ENCODE assay signal across 20 cellular contexts in the genomic region with DNA sequence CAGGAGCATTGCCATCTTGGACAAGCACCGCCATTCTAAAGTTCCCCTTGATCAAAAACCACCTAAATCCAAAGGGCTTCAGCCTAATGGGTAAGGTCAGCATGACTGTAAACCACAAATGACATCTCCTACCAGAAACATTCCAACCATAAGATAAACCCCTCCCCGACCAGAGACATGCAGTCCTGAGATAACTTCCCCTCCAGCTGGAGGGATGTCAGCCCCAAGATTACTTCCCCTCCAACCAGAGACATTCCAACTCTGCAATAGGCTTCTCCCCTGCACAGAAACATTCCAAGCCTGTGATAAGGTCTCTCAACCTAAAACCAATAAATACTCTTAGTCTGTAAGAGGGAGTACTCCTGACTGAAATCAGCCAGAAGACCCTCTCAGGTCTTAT.
"Had no signal": no experiment of that assay in that cellular context is flagged by ENCODE, and none has a peak within 500 bp of the region (broad histone marks: within the 10 kb centered on the region; RNA-seq: fewer than 3 reads in every experiment).

No MANE protein-coding gene starts in this region.

- ATAC-seq: activated CD8-positive, alpha-beta memory T cell treated with anti-CD3 and anti-CD28 coated beads, Interleukin-2, amount 10 ng/mL, durations not matched to agents 7 days and 5 days; activated naive CD8-positive, alpha-beta T cell treated with anti-CD3 and anti-CD28 coated beads, Interleukin-2, amount 50 U/mL, for 24 hours; heart left ventricle; mucosa of descending colon; natural killer cell had no signal

- DNase-seq: activated CD4-positive, alpha-beta memory T cell treated with anti-CD3 and anti-CD28 coated beads for 36 hours; activated CD8-positive, alpha-beta memory T cell treated with anti-CD3 and anti-CD28 coated beads, Interleukin-2, amount 10 ng/mL, durations not matched to agents 7 days and 5 days; activated naive CD4-positive, alpha-beta T cell treated with anti-CD3 and anti-CD28 coated beads for 36 hours; activated naive CD8-positive, alpha-beta T cell treated with anti-CD3 and anti-CD28 coated beads, Interleukin-2, amount 50 U/mL, for 24 hours; activated T-cell treated with anti-CD3 and anti-CD28 coated beads, Interleukin-2, amount 50 U/mL, for 1 hour; caudate nucleus; foreskin melanocyte; heart left ventricle; mucosa of descending colon; natural killer cell; nucleus accumbens; posterior cingulate gyrus; retina; stimulated activated CD4-positive, alpha-beta T cell treated with anti-CD3 and anti-CD28 coated beads, Interleukin-15, amount 100 ng/mL, for 24 hours; stimulated activated CD4-positive, alpha-beta T cell treated with anti-CD3 and anti-CD28 coated beads, Interleukin-4, amount 100 ng/mL, for 24 hours; stimulated activated naive CD4-positive, alpha-beta T cell; tibial artery had no signal

- H3K27ac ChIP-seq: ascending aorta, coronary artery, heart left ventricle, tibial artery, VCaP had no signal

- H3K9me3 ChIP-seq: ascending aorta, heart left ventricle, tibial artery had no signal

- H3K4me3 ChIP-seq: ascending aorta, coronary artery, heart left ventricle, mucosa of descending colon, tibial artery had no signal

- H3K36me3 ChIP-seq: ascending aorta, heart left ventricle, tibial artery had no signal

- H3K4me1 ChIP-seq: ascending aorta, heart left ventricle, tibial artery had no signal

- H3K27me3 ChIP-seq: ascending aorta, heart left ventricle, tibial artery had no signal
